In the genomic region with DNA sequence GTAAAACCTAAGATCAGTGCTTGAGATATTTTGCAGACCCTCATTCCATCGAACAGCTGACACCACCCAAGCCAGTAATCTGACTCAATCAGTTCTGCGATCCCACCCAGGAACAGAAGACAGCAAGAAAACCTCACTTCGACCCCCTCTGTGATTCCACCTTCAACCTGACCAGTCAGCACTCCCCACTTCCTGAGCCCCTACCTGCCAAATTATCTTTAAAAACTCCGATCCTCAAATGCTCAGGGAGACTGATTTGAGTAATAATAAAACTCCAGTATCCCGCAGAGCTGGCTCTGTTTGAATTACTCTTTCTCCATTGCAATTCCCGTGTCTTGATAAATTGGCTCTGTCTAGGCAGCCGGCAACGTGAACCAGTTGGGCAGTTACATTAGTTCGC, we compare ENCODE assay signal across 32 cellular contexts. TPM values are rescaled to one million over a fixed set of nuclear protein-coding genes. Genes with fewer than 3 reads are reported as not detected.
A peak's percentile ranks its signal among the peaks of the same experiment; 100 is the strongest.
DNase-seq lines count a peak whose midpoint lies in the region; ATAC-seq, FAIRE-seq and TF ChIP-seq lines count a peak whose summit lies in the region.
"Had no signal": no experiment of that assay in that cellular context is flagged by ENCODE, and none has a peak within 500 bp of the region (broad histone marks: within the 10 kb centered on the region; RNA-seq: fewer than 3 reads in every experiment).

No MANE protein-coding gene starts in this region.

- POLR2A ChIA-PET in H1 (lab: Charles Lee; ENCODE audit: partially characterized antibody) = no interaction called here
- POLR2A ChIA-PET in naive thymus-derived CD4-positive, alpha-beta T cell (lab: Charles Lee) = no interaction called here

- H3K23ac ChIP-seq in H1 (ENCODE audit: insufficient read length) = no peak overlapping the region
- H3K23ac ChIP-seq in mesendoderm (ENCODE audit: low read length) = no peak overlapping the region

- H3K4me3 ChIP-seq in GM23338 = 0 out of 2 replicates have a peak overlapping the region, but pooled peaks have one; percentile 12
- H3K4me3 ChIP-seq in H1 (ENCODE audit: extremely low read depth in 1 of 4, insufficient read depth in 2 of 4, low read depth in 3 of 4, low read length in 4 of 4) = peak overlapping the region in 1 of 4 experiments; percentile 23; a peak in 1 of 8 replicates
- H3K4me3 ChIP-seq in mesendoderm (ENCODE audit: low read length) = no peak overlapping the region
- H3K4me3 ChIP-seq in naive thymus-derived CD4-positive, alpha-beta T cell (ENCODE audit: low read length) = no peak overlapping the region
- H3K4me3 ChIP-seq: A549; BLaER1 treated with 17β-estradiol and CSF1 and Interleukin-3, amounts not matched to agents 10 nM and 100 nM; MG63; PC-9; SJCRH30 had no signal

- peaks cover 5% of the 10 kb centered on the region; the same call in 2 of the 3 replicates for H3K36me3 Mint-ChIP-seq in GM23338 (ENCODE audit: low read depth)
- no peaks in the 10 kb centered on the region for H3K36me3 Mint-ChIP-seq in naive thymus-derived CD4-positive, alpha-beta T cell
- H3K36me3 Mint-ChIP-seq: CD8-positive, alpha-beta T cell had no signal

- CTCF ChIA-PET in H1 (lab: Charles Lee; ENCODE audit: partially characterized antibody) = interaction anchor here (0.8 to 2.5 kb wide), 7 partner anchors 11 to 395 kb away, joined by 4 to 9 read pairs (median 4); a partner anchor contains a TSS
- CTCF ChIA-PET in naive thymus-derived CD4-positive, alpha-beta T cell (lab: Charles Lee) = no interaction called here

- peaks cover 3% of the 10 kb centered on the region; the same call in 1 of the 2 replicates for H3K9me2 ChIP-seq in GM23338 (ENCODE audit: insufficient read depth)

- peaks cover 15% of the 10 kb centered on the region for H3K4me1 Mint-ChIP-seq in GM23338
- H3K4me1 Mint-ChIP-seq in naive thymus-derived CD4-positive, alpha-beta T cell = no peaks in the 10 kb centered on the region

- TF ChIP-seq EP300 in H1 (IDR thresholded peaks at IDR 0.05; ENCODE audit: borderline replicate concordance in 1 of 2, low read depth in 2 of 2, low read length in 2 of 2) = no peak

- H2BK20ac ChIP-seq in H1 (ENCODE audit: low read length) = no peak overlapping the region

- no peaks in the 10 kb centered on the region for H3K27me3 ChIP-seq in GM23338 (ENCODE audit: insufficient read depth)
- H3K27me3 ChIP-seq in H1 (replicated peaks in 1 of 4; ENCODE audit: control insufficient read depth in 3 of 4, extremely low read depth in 1 of 4, insufficient read depth in 3 of 4, low read length in 3 of 4) = no peaks in the 10 kb centered on the region; a peak in 1 of 7 replicates
- no peaks in the 10 kb centered on the region for H3K27me3 ChIP-seq in mesendoderm (ENCODE audit: insufficient read depth, low read length, poor library complexity)
- H3K27me3 ChIP-seq in naive thymus-derived CD4-positive, alpha-beta T cell (ENCODE audit: control insufficient read depth in 2 of 2, insufficient read depth in 2 of 2, low read length in 2 of 2) = no peaks in the 10 kb centered on the region
- H3K27me3 ChIP-seq: BLaER1 treated with 17β-estradiol and CSF1 and Interleukin-3, amounts not matched to agents 10 nM and 100 nM; MG63; SJCRH30 had no signal

- H3K4me2 ChIP-seq in GM23338 (peak overlapping the region; percentile 40), H1 (ENCODE audit: insufficient read depth in 1 of 2, low read depth in 2 of 2, low read length in 2 of 2) (peak overlapping the region; percentile 27 to 65; a peak in 2 of 4 replicates), mesendoderm (ENCODE audit: low read length) (no peak overlapping the region)
- H3K4me2 ChIP-seq: A549; BLaER1 treated with 17β-estradiol and CSF1 and Interleukin-3, amounts not matched to agents 10 nM and 100 nM; PC-9 had no signal

- H3K14ac ChIP-seq in H1 (ENCODE audit: insufficient read length) = no peak overlapping the region

- H2AFZ ChIP-seq in GM23338 = no peak overlapping the region
- H2AFZ ChIP-seq in H1 (ENCODE audit: low read length) = no peak overlapping the region

- no peaks in the 10 kb centered on the region for H3K79me2 ChIP-seq in GM23338 (replicated peaks; ENCODE audit: insufficient read depth)
- H3K79me2 ChIP-seq in H1 (ENCODE audit: control insufficient read depth in 1 of 2, insufficient read depth in 2 of 2, low read length in 2 of 2) = no peaks in the 10 kb centered on the region
- H3K79me2 ChIP-seq in mesendoderm (ENCODE audit: control insufficient read depth, insufficient read depth, low read length) = no peaks in the 10 kb centered on the region

- H2BK5ac ChIP-seq in H1 (ENCODE audit: low read depth, low read length) (peak overlapping the region; percentile 46; the same call in 1 of the 2 replicates), mesendoderm (ENCODE audit: low read length) (no peak overlapping the region)

- TF ChIP-seq POLR2A in H1 (IDR thresholded peaks at IDR 0.05; ENCODE audit: control extremely low read depth in 1 of 2, low read depth in 2 of 2, low read length in 2 of 2) = no peak

- peaks cover 8% of the 10 kb centered on the region for H3K4me1 ChIP-seq in GM23338 (ENCODE audit: insufficient read depth)
- peaks cover 0 to 9% (median 2%) of the 10 kb centered on the region in 4 experiments; a peak in 2 of 7 replicates for H3K4me1 ChIP-seq in H1 (replicated peaks in 1 of 4; ENCODE audit: control insufficient read depth in 3 of 4, insufficient read depth in 4 of 4, low read length in 3 of 4)
- H3K4me1 ChIP-seq in mesendoderm (ENCODE audit: control insufficient read depth, low read depth, low read length) = no peaks in the 10 kb centered on the region
- no peaks in the 10 kb centered on the region for H3K4me1 ChIP-seq in naive thymus-derived CD4-positive, alpha-beta T cell (ENCODE audit: control insufficient read depth in 2 of 2, insufficient read depth in 2 of 2, low read length in 2 of 2)
- H3K4me1 ChIP-seq: A549; BLaER1 treated with 17β-estradiol and CSF1 and Interleukin-3, amounts not matched to agents 10 nM and 100 nM; Caco-2 had no signal

- H4K5ac ChIP-seq in H1 (ENCODE audit: insufficient read length, low read depth, low read length) (no peak overlapping the region), mesendoderm (ENCODE audit: low read length) (no peak overlapping the region)

- H3K23me2 ChIP-seq in H1 (ENCODE audit: low read depth, low read length) = no peaks in the 10 kb centered on the region

- no peak overlapping the region for H4K91ac ChIP-seq in H1 (replicated peaks; ENCODE audit: insufficient read length, low read length)

- H3K79me1 ChIP-seq in H1 (ENCODE audit: low read depth, low read length) = no peaks in the 10 kb centered on the region
- no peaks in the 10 kb centered on the region for H3K79me1 ChIP-seq in mesendoderm (ENCODE audit: low read length)

- no peaks in the 10 kb centered on the region for H3K27me3 Mint-ChIP-seq in GM23338 (ENCODE audit: insufficient read depth, low read depth, poor library complexity)
- peaks cover 0 to 19% (median 17%) of the 10 kb centered on the region in 5 donors for H3K27me3 Mint-ChIP-seq in naive thymus-derived CD4-positive, alpha-beta T cell

- H3K27ac ChIP-seq in GM23338 (ENCODE audit: low read depth) (no peak overlapping the region), H1 (ENCODE audit: low read depth, low read length) (no peak overlapping the region), mesendoderm (ENCODE audit: low read depth, low read length) (no peak overlapping the region)
- no peak overlapping the region for H3K27ac ChIP-seq in naive thymus-derived CD4-positive, alpha-beta T cell (ENCODE audit: low read depth, low read length)
- H3K27ac ChIP-seq: A549; BLaER1 treated with 17β-estradiol and CSF1 and Interleukin-3, amounts not matched to agents 10 nM and 100 nM; PC-9; SJCRH30 had no signal

- ATAC-seq in GM23338 = peak; percentile 59
- ATAC-seq in HG02885 (IDR thresholded peaks at IDR 0.05; ENCODE audit: poor library complexity, unreplicated experiment) = no peak
- ATAC-seq in naive thymus-derived CD4-positive, alpha-beta T cell = no peak
- ATAC-seq: A549; CD8-positive, alpha-beta T cell; Right ventricle myocardium inferior; SK-N-SH treated with all-trans-retinoic acid at 6 μM for 48 hours had no signal

- H3K4ac ChIP-seq in H1 (replicated peaks; ENCODE audit: insufficient read length, low read depth, low read length) (no peak overlapping the region), mesendoderm (ENCODE audit: low read depth, low read length) (no peak overlapping the region)

- H2BK15ac ChIP-seq in H1 (ENCODE audit: low read length) = no peak overlapping the region
- no peak overlapping the region for H2BK15ac ChIP-seq in mesendoderm (replicated peaks; ENCODE audit: low read depth)

- H3K9me3 Mint-ChIP-seq in GM23338 = peaks cover 9% of the 10 kb centered on the region; the same call in 2 of the 3 replicates
- no peaks in the 10 kb centered on the region for H3K9me3 Mint-ChIP-seq in naive thymus-derived CD4-positive, alpha-beta T cell
- H3K9me3 Mint-ChIP-seq: CD8-positive, alpha-beta T cell had no signal

- no peak for TF ChIP-seq CTCF in GM23338 (conservative IDR thresholded peaks at IDR 0.05; ENCODE audit: low read depth in 2 of 2)
- TF ChIP-seq CTCF in H1 (IDR thresholded peaks at IDR 0.05; ENCODE audit: control extremely low read depth in 1 of 3, insufficient read depth in 1 of 3, low read depth in 1 of 3, low read length in 3 of 3) = no peak

- H3K56ac ChIP-seq in H1 (replicated peaks; ENCODE audit: insufficient read length, low read depth, low read length) (no peak overlapping the region), mesendoderm (ENCODE audit: low read length) (no peak overlapping the region)

- FAIRE-seq in H1 (lab: Jason Lieb, UNC) = peak; percentile 13
- FAIRE-seq: A549, GM12891 had no signal

- H4K20me1 ChIP-seq in GM23338 (replicated peaks; ENCODE audit: insufficient read depth) (no peaks in the 10 kb centered on the region), H1 (replicated peaks in 1 of 2; ENCODE audit: control insufficient read depth in 1 of 2, insufficient read depth in 2 of 2, low read length in 2 of 2) (no peaks in the 10 kb centered on the region)
- H4K20me1 ChIP-seq: BLaER1 treated with 17β-estradiol and CSF1 and Interleukin-3, amounts not matched to agents 10 nM and 100 nM had no signal

- H2AK5ac ChIP-seq in H1 (ENCODE audit: low read depth, low read length) (no peak overlapping the region), mesendoderm (ENCODE audit: low read length) (no peak overlapping the region)

- peak overlapping the region; percentile 30 for H3K27ac Mint-ChIP-seq in GM23338
- no peak overlapping the region for H3K27ac Mint-ChIP-seq in naive thymus-derived CD4-positive, alpha-beta T cell
- H3K27ac Mint-ChIP-seq: CD8-positive, alpha-beta T cell had no signal

- H3K9ac ChIP-seq in H1 (replicated peaks in 1 of 4; ENCODE audit: extremely low read depth in 1 of 4, low read depth in 3 of 4, low read length in 3 of 4) (no peak overlapping the region), mesendoderm (ENCODE audit: low read length) (no peak overlapping the region)
- H3K9ac ChIP-seq: BLaER1 treated with 17β-estradiol and CSF1 and Interleukin-3, amounts not matched to agents 10 nM and 100 nM had no signal

- H3K9me3 ChIP-seq in H1 (ENCODE audit: insufficient read depth in 2 of 2, low read depth in 1 of 2, low read length in 1 of 2) = no peaks in the 10 kb centered on the region
- no peaks in the 10 kb centered on the region for H3K9me3 ChIP-seq in naive thymus-derived CD4-positive, alpha-beta T cell (ENCODE audit: control insufficient read depth in 2 of 3, low read length in 3 of 3)
- H3K9me3 ChIP-seq: A549; BLaER1 treated with 17β-estradiol and CSF1 and Interleukin-3, amounts not matched to agents 10 nM and 100 nM; Caco-2; MG63; SJCRH30 had no signal

- TF ChIP-seq RAD21 in H1 (IDR thresholded peaks at IDR 0.05 in 1 of 2, conservative IDR thresholded peaks at IDR 0.05 in 1 of 2; ENCODE audit: low read depth in 2 of 2, low read length in 2 of 2) = no peak

- H3F3A ChIP-seq in GM23338 (replicated peaks; ENCODE audit: low read depth) = no peaks in the 10 kb centered on the region

- H3K36me3 ChIP-seq in GM23338 (ENCODE audit: insufficient read depth) (no peaks in the 10 kb centered on the region), H1 (ENCODE audit: control insufficient read depth in 2 of 4, insufficient read depth in 4 of 4, low read length in 3 of 4) (no peaks in the 10 kb centered on the region), mesendoderm (ENCODE audit: control insufficient read depth, insufficient read depth, low read length) (no peaks in the 10 kb centered on the region)
- H3K36me3 ChIP-seq in naive thymus-derived CD4-positive, alpha-beta T cell (ENCODE audit: control insufficient read depth in 2 of 3, insufficient read depth in 3 of 3, low read length in 3 of 3) = no peaks in the 10 kb centered on the region
- H3K36me3 ChIP-seq: BLaER1 treated with 17β-estradiol and CSF1 and Interleukin-3, amounts not matched to agents 10 nM and 100 nM; MG63; SJCRH30 had no signal

- H2BK120ac ChIP-seq in H1 (replicated peaks; ENCODE audit: low read depth, low read length) = no peak overlapping the region
- H2BK120ac ChIP-seq in mesendoderm (ENCODE audit: low read depth, low read length) = no peak overlapping the region

- H3K18ac ChIP-seq in H1 (ENCODE audit: extremely low read depth, low read length) (no peak overlapping the region), mesendoderm (ENCODE audit: low read length) (no peak overlapping the region)

- intact Hi-C loops in naive thymus-derived CD4-positive, alpha-beta T cell (cut with micrococcal nuclease) = no loop called here

- 12% methylated on average over 9 of the region's 9 CpGs; no CpG with 5 or more reads in 1 of the 2 experiments for WGBS in H1 (ENCODE audit: extremely low coverage in 1 of 2, insufficient coverage in 1 of 2, insufficient read length in 1 of 2, insufficient replicate concordance in 2 of 2, low coverage in 1 of 2, low lambda C conversion rate in 2 of 2, missing lambda C conversion rate in 1 of 2), 2 experiments
- no CpG with 5 or more reads among the region's 9 CpGs for WGBS in mesendoderm (ENCODE audit: extremely low coverage, insufficient coverage, low lambda C conversion rate)

- DNase-seq in GM23338 (ENCODE audit: low spot score) (peak; percentile 77), H1 (ENCODE audit: low read depth in 1 of 2, low spot score in 2 of 2) (peak; percentile 17 to 53), mesendoderm (peak; percentile 30), HUDEP-2 (lab: John Stamatoyannopoulos, UW; ENCODE audit: unreplicated experiment in 76 of 76) (no peak), NCI-H82 treated with DMSO at 0.1 percent for 48 hours (lab: John Stamatoyannopoulos, UW; ENCODE audit: unreplicated experiment) (no peak)
- DNase-seq in naive thymus-derived CD4-positive, alpha-beta T cell = no peak
- DNase-seq: AML-193; Caco-2; CD8-positive, alpha-beta T cell; DMS 273 treated with DMSO at 0.1 percent for 48 hours; DMS79; EL; GF-D8; IMR-90; KG1; MG63; NCI-H1105 treated with DMSO at 0.1 percent for 48 hours; NCI-H1694; NCI-H2029 treated with DMSO at 0.1 percent for 48 hours; NCI-H446 treated with DMSO at 0.1 percent for 48 hours; NCI-H526; NCI-H82; PC-9; SJCRH30 had no signal

- H2BK12ac ChIP-seq in H1 (ENCODE audit: low read depth, low read length) = peak overlapping the region; percentile 13; the same call in 1 of the 2 replicates

- H4K8ac ChIP-seq in H1 (ENCODE audit: extremely low read depth, insufficient read depth, low read length) (no peak overlapping the region), mesendoderm (ENCODE audit: low read depth, low read length) (no peak overlapping the region)

- H3K4me3 Mint-ChIP-seq in GM23338 = no peak overlapping the region
- no peak overlapping the region for H3K4me3 Mint-ChIP-seq in naive thymus-derived CD4-positive, alpha-beta T cell
- H3K4me3 Mint-ChIP-seq: CD8-positive, alpha-beta T cell had no signal

RNA-seq across cellular contexts. Expression of a gene that starts 25.7 kb away (rescaled TPM):
- total RNA-seq in GM23338 (2014; rRNA removed; shearing (Covaris generic)) = not detected in 2 replicates
- polyA plus RNA-seq in GM23338 (2016; fragmentation: Nextera tagmentation; extraction: Ambion mirVana) (0.06 TPM in 1 of 2 replicates, not detected in the other), H1 (2011; rRNA removed) (0.02 TPM in 1 of 2 replicates, not detected in the other)
- not detected in 2 replicates for total RNA-seq in H1 (2021; fragmentation: NEBNext Ultra II Directional; extraction: Animal tissue kit (Norgen Biotek cat#: 25700))
- not detected for polyA plus RNA-seq in H1 (2011; cell fraction: cytosol; rRNA removed)
- not detected for polyA plus RNA-seq in H1 (2011; cell fraction: nucleus; rRNA removed)
- not detected in 4 replicates for polyA plus RNA-seq in H1 (2012, experiment 1 of 2)
- polyA plus RNA-seq in H1 (2012, experiment 2 of 2) = not detected
- polyA plus RNA-seq in H1 (2013, experiment 1 of 2) = 0.04 TPM
- polyA plus RNA-seq in H1 (2013, experiment 2 of 2) = 0.02 TPM
- polyA minus RNA-seq in H1 (2011; rRNA and poly(A)+ RNA removed) = not detected in 2 replicates
- not detected for polyA minus RNA-seq in H1 (2011; cell fraction: cytosol; rRNA and poly(A)+ RNA removed)
- not detected for polyA minus RNA-seq in H1 (2011; cell fraction: nucleus; rRNA and poly(A)+ RNA removed)
- polyA plus RNA-seq in mesendoderm (2013, experiment 1 of 2) = not detected
- not detected for polyA plus RNA-seq in mesendoderm (2013, experiment 2 of 2)
- total RNA-seq in naive thymus-derived CD4-positive, alpha-beta T cell = not detected
- not detected for polyA plus RNA-seq in naive thymus-derived CD4-positive, alpha-beta T cell
- total RNA-seq: CD8-positive, alpha-beta T cell; HT1080; Right ventricle myocardium inferior; RPMI7951; SJCRH30 had no signal

RNA-seq across cellular contexts. Expression of a gene that starts 40.0 kb away (rescaled TPM):
- 4.2 and 4.6 TPM in 2 replicates for total RNA-seq in GM23338 (2014; rRNA removed; shearing (Covaris generic))
- polyA plus RNA-seq in GM23338 (2016; fragmentation: Nextera tagmentation; extraction: Ambion mirVana) (2.5 and 2.7 TPM in 2 replicates), H1 (2011; rRNA removed) (3.8 and 6.1 TPM in 2 replicates)
- total RNA-seq in H1 (2021; fragmentation: NEBNext Ultra II Directional; extraction: Animal tissue kit (Norgen Biotek cat#: 25700)) = 3.0 and 3.1 TPM in 2 replicates
- polyA plus RNA-seq in H1 (2011; cell fraction: cytosol; rRNA removed) = 5.1 TPM
- polyA plus RNA-seq in H1 (2011; cell fraction: nucleus; rRNA removed) = 2.1 TPM
- 3.2 to 4.5 TPM (median 4.2 TPM) in 4 replicates for polyA plus RNA-seq in H1 (2012, experiment 1 of 2)
- polyA plus RNA-seq in H1 (2012, experiment 2 of 2) = 0.88 TPM
- polyA plus RNA-seq in H1 (2013, experiment 1 of 2) = 5.5 TPM
- polyA plus RNA-seq in H1 (2013, experiment 2 of 2) = 6.6 TPM
- polyA minus RNA-seq in H1 (2011; rRNA and poly(A)+ RNA removed) = 6.7 and 10.5 TPM in 2 replicates
- polyA minus RNA-seq in H1 (2011; cell fraction: cytosol; rRNA and poly(A)+ RNA removed) = 2.1 TPM
- polyA minus RNA-seq in H1 (2011; cell fraction: nucleus; rRNA and poly(A)+ RNA removed) = 6.9 TPM
- polyA plus RNA-seq in mesendoderm (2013, experiment 1 of 2) = 3.8 TPM
- 3.5 TPM for polyA plus RNA-seq in mesendoderm (2013, experiment 2 of 2)
- under 1 TPM in 2 of 5 experiments, not detected in 3; 0.08 to 0.32 TPM for total RNA-seq in naive thymus-derived CD4-positive, alpha-beta T cell
- under 1 TPM in 1 of 2 donors, not detected in 1; 0.22 TPM for polyA plus RNA-seq in naive thymus-derived CD4-positive, alpha-beta T cell
- total RNA-seq: CD8-positive, alpha-beta T cell had no signal

Comparison
In these comparisons a context has a peak if more than half of its experiments do, and no peak if none do; other contexts are left out.
1. DNase-seq: peak in GM23338 (single experiment), H1 (2 of 2) and mesendoderm (single experiment); none in HUDEP-2 (0 of 76), naive thymus-derived CD4-positive, alpha-beta T cell (0 of 9) and NCI-H82 treated with DMSO at 0.1 percent for 48 hours (single experiment).